ENCODE assay signal across 15 cellular contexts in genomic region chr2:28163627-28164279, GRCh38.
DNase-seq lines count a peak whose midpoint lies in the region; ATAC-seq, FAIRE-seq and TF ChIP-seq lines count a peak whose summit lies in the region.
"Had no signal": no experiment of that assay in that cellular context is flagged by ENCODE, and none has a peak within 500 bp of the region (broad histone marks: within the 10 kb centered on the region; RNA-seq: fewer than 3 reads in every experiment).

No MANE protein-coding gene starts in this region.

- peaks cover 49% of the 10 kb centered on the region for H3K4me1 Mint-ChIP-seq in Caco-2 (ENCODE audit: low read depth, unreplicated experiment)

- 80 to 90% methylated on average over 6 of the region's 6 CpGs for WGBS in body of pancreas, 2 donors

- intact Hi-C loops in Caco-2 (cut with micrococcal nuclease; ENCODE audit: unreplicated experiment) (no loop called here), body of pancreas (cut with DNase I) (no loop called here), kidney (cut with DNase I) (no loop called here), sciatic nerve (cut with DNase I) (no loop called here), left lung (cut with DNase I) (no loop called here)

- peaks cover 9% of the 10 kb centered on the region for H3K9me3 Mint-ChIP-seq in Caco-2 (ENCODE audit: unreplicated experiment)
- H3K9me3 Mint-ChIP-seq: T-helper 1 cell treated with Interleukin-12 subunit alpha and Interleukin-12 subunit beta and Interleukin-4 antibody, amounts not matched to agents 30 μg/mL and 1 μg/mL, for 36 hours had no signal

- DNase-seq in Caco-2 (no peak), body of pancreas (no peak), kidney (no peak), sciatic nerve (ENCODE audit: low spot score) (no peak), left lung (no peak), mesenteric fat pad (ENCODE audit: low spot score) (no peak), pons (ENCODE audit: low spot score) (no peak)
- DNase-seq: activated gamma-delta T cell; Kasumi-1; NCI-H146; Peyer's patch; stimulated activated CD4-positive, alpha-beta T cell treated with anti-CD3 and anti-CD28 coated beads, Interleukin-1b, Interleukin-23, amount 100 ng/mL, for 48 hours; tibial artery had no signal

- H3K9me3 ChIP-seq in Caco-2 (no peaks in the 10 kb centered on the region), body of pancreas (no peaks in the 10 kb centered on the region), kidney (ENCODE audit: control insufficient read depth in 1 of 2, low read length in 2 of 2) (no peaks in the 10 kb centered on the region), left lung (no peaks in the 10 kb centered on the region)
- H3K9me3 ChIP-seq: Peyer's patch, tibial artery had no signal

- H3K9ac ChIP-seq in kidney (ENCODE audit: low read length in 2 of 2) = no peak overlapping the region

- BruUV-seq in Caco-2 (replicated peaks; lab: Mats Ljungman, UMichigan) = no TSS peak

- ATAC-seq in body of pancreas = no peak
- peak; percentile 40 for ATAC-seq in sciatic nerve
- ATAC-seq in left lung = no peak
- no peak for ATAC-seq in HG03196 (IDR thresholded peaks at IDR 0.05; ENCODE audit: unreplicated experiment)

- peak overlapping the region; percentile 13 for H3K27ac Mint-ChIP-seq in Caco-2 (ENCODE audit: unreplicated experiment)
- H3K27ac Mint-ChIP-seq: T-helper 1 cell treated with Interleukin-12 subunit alpha and Interleukin-12 subunit beta and Interleukin-4 antibody, amounts not matched to agents 30 μg/mL and 1 μg/mL, for 36 hours had no signal

- TF ChIP-seq CTCF in Caco-2 (IDR thresholded peaks at IDR 0.05; ENCODE audit: insufficient read depth in 1 of 2, low read depth in 1 of 2, low read length in 1 of 2, severe bottlenecking in 1 of 2, unreplicated experiment in 1 of 2) (no peak), body of pancreas (IDR thresholded peaks at IDR 0.05) (no peak), kidney (IDR thresholded peaks at IDR 0.05; ENCODE audit: borderline replicate concordance, extremely low read depth, insufficient read depth) (no peak), left lung (IDR thresholded peaks at IDR 0.05) (no peak)

- H3K36me3 Mint-ChIP-seq in Caco-2 (ENCODE audit: insufficient read depth, unreplicated experiment) = peaks cover 17% of the 10 kb centered on the region

- POLR2A ChIA-PET in Caco-2 (lab: Charles Lee) = interaction anchor here (0.6 kb wide), 1 partner anchor 233 kb away, joined by 3 read pairs; no protein-coding TSS in a partner anchor

- no peak overlapping the region for H3K4me3 Mint-ChIP-seq in Caco-2 (ENCODE audit: unreplicated experiment)
- H3K4me3 Mint-ChIP-seq: T-helper 1 cell treated with Interleukin-12 subunit alpha and Interleukin-12 subunit beta and Interleukin-4 antibody, amounts not matched to agents 30 μg/mL and 1 μg/mL, for 36 hours had no signal

- H3K4me3 ChIP-seq in Caco-2 (ENCODE audit: low read depth, low read length) (no peak overlapping the region), body of pancreas (no peak overlapping the region), kidney (ENCODE audit: low read length in 2 of 2) (no peak overlapping the region), left lung (no peak overlapping the region)
- H3K4me3 ChIP-seq: Peyer's patch, tibial artery had no signal

- H3K27me3 ChIP-seq in Caco-2 (replicated peaks; ENCODE audit: control insufficient read depth, insufficient read depth, low read length) (no peaks in the 10 kb centered on the region), body of pancreas (no peaks in the 10 kb centered on the region), left lung (no peaks in the 10 kb centered on the region)
- H3K27me3 ChIP-seq: Peyer's patch, tibial artery had no signal

- H3K27ac ChIP-seq in body of pancreas (peak overlapping the region in 3 of 4 donors; percentile 13 to 20 (median 17)), kidney (ENCODE audit: low read depth in 2 of 2, low read length in 2 of 2) (peak overlapping the region; percentile 23 to 28), left lung (peak overlapping the region in 1 of 2 donors; percentile 23)

- CTCF ChIA-PET in Caco-2 (lab: Charles Lee) = interaction anchor here (1.6 kb wide), 1 partner anchor 11 kb away, joined by 3 read pairs; no protein-coding TSS in a partner anchor

- TF ChIP-seq POLR2A in body of pancreas (IDR thresholded peaks at IDR 0.05) = no peak

- peaks cover 38% of the 10 kb centered on the region for H3K4me1 ChIP-seq in Caco-2
- H3K4me1 ChIP-seq in body of pancreas = peaks cover 20% of the 10 kb centered on the region
- peaks cover 15 to 17% of the 10 kb centered on the region in 2 donors for H3K4me1 ChIP-seq in kidney (ENCODE audit: control insufficient read depth in 1 of 2, insufficient read depth in 1 of 2, low read depth in 1 of 2, low read length in 2 of 2)
- peaks cover 12 to 24% of the 10 kb centered on the region in 2 donors for H3K4me1 ChIP-seq in left lung
- H3K4me1 ChIP-seq: Peyer's patch had no signal

- no peak for FAIRE-seq in kidney (lab: Jason Lieb, UNC)

- H3K36me3 ChIP-seq in Caco-2 (ENCODE audit: control insufficient read depth, insufficient read depth, low read length) = 0 out of 2 replicates have a peak, but pooled peaks cover 1% of the 10 kb centered on the region
- no peaks in the 10 kb centered on the region for H3K36me3 ChIP-seq in body of pancreas (replicated peaks in 1 of 2; ENCODE audit: insufficient read depth in 1 of 2, low read depth in 2 of 2)
- H3K36me3 ChIP-seq in kidney (ENCODE audit: control insufficient read depth in 1 of 2, insufficient read depth in 2 of 2, low read length in 2 of 2) = no peaks in the 10 kb centered on the region
- H3K36me3 ChIP-seq in left lung = no peaks in the 10 kb centered on the region
- H3K36me3 ChIP-seq: Peyer's patch, tibial artery had no signal

- H3K27me3 Mint-ChIP-seq in Caco-2 (ENCODE audit: insufficient read depth, unreplicated experiment) = no peaks in the 10 kb centered on the region
